Comparison of ENCODE assay signal across 9 cellular contexts in the genomic region with DNA sequence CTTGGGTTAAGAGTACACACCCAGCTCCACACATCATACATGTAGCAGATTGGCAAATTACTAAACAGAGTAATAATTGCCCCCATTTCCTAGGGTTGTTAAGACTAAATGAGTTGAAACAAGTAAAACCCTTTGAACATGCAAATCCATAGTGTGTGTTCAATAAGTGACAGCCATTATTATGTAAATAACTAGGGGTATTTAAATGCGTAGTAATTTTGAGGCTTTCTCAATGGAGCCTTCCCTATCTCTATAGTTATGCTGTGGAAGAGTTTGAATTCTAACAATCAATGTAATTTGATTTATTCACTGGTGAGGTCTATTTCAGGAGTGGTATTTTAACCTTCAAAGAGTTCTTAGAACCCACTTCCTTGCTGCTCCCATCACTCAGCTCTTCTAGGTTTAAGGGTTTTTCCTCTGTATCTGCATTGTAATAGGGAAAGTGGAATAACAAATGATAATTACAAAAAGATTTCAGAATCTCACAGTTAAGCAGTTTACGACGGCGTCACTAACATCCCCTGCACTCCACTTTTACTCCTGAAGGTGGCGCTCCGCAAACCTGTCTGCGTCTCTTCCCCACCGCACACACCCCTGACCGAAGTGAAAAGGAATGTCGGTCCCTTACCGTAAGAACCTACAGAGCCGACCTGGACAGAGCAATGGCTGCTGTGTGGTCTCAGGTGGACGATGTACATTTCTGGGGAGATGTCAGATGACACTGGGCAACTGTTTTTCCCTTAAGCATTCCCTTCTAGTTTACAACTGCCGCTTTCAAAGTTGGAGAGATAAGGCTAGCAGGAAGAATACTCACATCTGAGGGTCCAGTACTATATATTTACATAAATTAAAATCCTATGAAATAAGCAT.
DNase-seq lines count a peak whose midpoint lies in the region; ATAC-seq and TF ChIP-seq lines count a peak whose summit lies in the region.
"Had no signal": no experiment of that assay in that cellular context is flagged by ENCODE, and none has a peak within 500 bp of the region (broad histone marks: within the 10 kb centered on the region; RNA-seq: fewer than 3 reads in every experiment).

No MANE protein-coding gene starts in this region.

- H3K4me1 ChIP-seq in left ventricle myocardium inferior (peaks cover 10% of the 10 kb centered on the region), aorta (ENCODE audit: control insufficient read depth in 1 of 2, insufficient read depth in 2 of 2, low read length in 2 of 2) (no peaks in the 10 kb centered on the region)

- WGBS in aorta, 2 donors: 8 to 10% methylated on average over 14 of the region's 14 CpGs

- DNase-seq in RPMI8226 (peak; percentile 47), left ventricle myocardium inferior (peak; percentile 64), putamen (ENCODE audit: low spot score) (peak; percentile 52), aorta (peak; percentile 74 to 83), COLO829 (ENCODE audit: low spot score) (no peak)
- DNase-seq in activated naive CD4-positive, alpha-beta T cell treated with anti-CD3 and anti-CD28 coated beads, Interleukin-2, amount 50 U/mL, for 72 hours (ENCODE audit: low spot score in 2 of 2): peak in 1 of 2 donors; percentile 77

- H3K36me3 ChIP-seq in left ventricle myocardium inferior (peaks cover 4% of the 10 kb centered on the region), aorta (ENCODE audit: control insufficient read depth in 1 of 2, insufficient read depth in 2 of 2, low read length in 1 of 2) (no peaks in the 10 kb centered on the region)

- no peaks in the 10 kb centered on the region for H3K36me3 Mint-ChIP-seq in activated naive CD4-positive, alpha-beta T cell treated with anti-CD3 and anti-CD28 coated beads, Interleukin-2, amount 50 U/mL, for 72 hours

- peak overlapping the region; percentile 45 for H3K4me3 ChIP-seq in left ventricle myocardium inferior
- H3K4me3 ChIP-seq in aorta (ENCODE audit: low read length in 2 of 2): no peak overlapping the region

- H3K27me3 ChIP-seq in left ventricle myocardium inferior (ENCODE audit: low read depth) (no peaks in the 10 kb centered on the region), aorta (ENCODE audit: control insufficient read depth in 1 of 2, insufficient read depth in 2 of 2, low read length in 1 of 2) (no peaks in the 10 kb centered on the region)

- H3K27ac ChIP-seq in left ventricle myocardium inferior (replicated peaks): no peak overlapping the region
- no peak overlapping the region for H3K27ac ChIP-seq in aorta (ENCODE audit: low read depth in 1 of 2, low read length in 2 of 2)

- peak; percentile 82 for TF ChIP-seq CTCF in left ventricle myocardium inferior (IDR thresholded peaks at IDR 0.05; ENCODE audit: borderline replicate concordance)

- ATAC-seq in GM18508 (IDR thresholded peaks at IDR 0.05; ENCODE audit: insufficient read depth, unreplicated experiment) (peak; percentile 54), HG03039 (IDR thresholded peaks at IDR 0.05; ENCODE audit: unreplicated experiment) (peak; percentile 42), aorta (ENCODE audit: low FRiP score) (peak; percentile 85)
- peak; percentile 71 to 81 for ATAC-seq in activated naive CD4-positive, alpha-beta T cell treated with anti-CD3 and anti-CD28 coated beads, Interleukin-2, amount 50 U/mL, for 72 hours

- no peaks in the 10 kb centered on the region for H3K9me3 Mint-ChIP-seq in activated naive CD4-positive, alpha-beta T cell treated with anti-CD3 and anti-CD28 coated beads, Interleukin-2, amount 50 U/mL, for 72 hours
- H3K9me3 Mint-ChIP-seq: stimulated activated naive CD8-positive, alpha-beta T cell treated with anti-CD3 and anti-CD28 coated beads, Interleukin-15, Interleukin-2, amounts not matched to agents 100 ng/mL and 50 ng/mL, for 24 hours had no signal

- no peak overlapping the region for H3K27ac Mint-ChIP-seq in activated naive CD4-positive, alpha-beta T cell treated with anti-CD3 and anti-CD28 coated beads, Interleukin-2, amount 50 U/mL, for 72 hours
- H3K27ac Mint-ChIP-seq: stimulated activated naive CD8-positive, alpha-beta T cell treated with anti-CD3 and anti-CD28 coated beads, Interleukin-15, Interleukin-2, amounts not matched to agents 100 ng/mL and 50 ng/mL, for 24 hours had no signal

- H3K9me3 ChIP-seq in left ventricle myocardium inferior (replicated peaks) (no peaks in the 10 kb centered on the region), aorta (ENCODE audit: control insufficient read depth, low read length) (no peaks in the 10 kb centered on the region)

- intact Hi-C loops in left ventricle myocardium inferior (cut with micrococcal nuclease): no loop called here
- intact Hi-C loops in aorta (cut with DNase I): loop anchor here in 1 of 2 donors (10.0 kb wide), 1 partner anchor 79 kb away; the partner anchor contains the start of gene ZC3H12C
